10 cellular contexts compared by ENCODE assay signal in the genomic region with DNA sequence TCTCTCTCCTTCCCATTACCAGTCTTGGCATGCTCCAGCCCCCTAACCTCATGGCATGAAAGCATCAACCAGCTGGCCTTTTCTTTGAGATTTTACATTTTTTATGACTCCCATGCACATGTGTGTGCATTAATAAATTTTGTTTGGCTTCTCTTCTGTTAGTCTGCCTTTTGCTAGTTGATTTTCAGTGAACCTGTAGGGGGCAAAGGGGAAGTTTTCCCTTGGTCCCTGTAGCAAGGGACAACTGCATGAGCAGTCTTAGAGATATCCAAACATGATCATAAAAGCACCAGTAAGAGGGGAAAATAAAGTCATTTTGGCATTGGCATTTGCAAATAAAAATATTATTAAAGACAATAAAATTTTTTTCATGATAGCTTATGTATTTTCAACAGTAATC.
DNase-seq lines count a peak whose midpoint lies in the region; ATAC-seq and TF ChIP-seq lines count a peak whose summit lies in the region.
"Had no signal": no experiment of that assay in that cellular context is flagged by ENCODE, and none has a peak within 500 bp of the region (broad histone marks: within the 10 kb centered on the region; RNA-seq: fewer than 3 reads in every experiment).

No MANE protein-coding gene starts in this region.

- no peaks in the 10 kb centered on the region for H3F3A ChIP-seq in GM23338 (replicated peaks; ENCODE audit: low read depth)

- no peaks in the 10 kb centered on the region for H3K9me3 ChIP-seq in OCI-LY3 (ENCODE audit: insufficient read depth, low read length)

- no peaks in the 10 kb centered on the region for H3K36me3 ChIP-seq in GM23338 (ENCODE audit: insufficient read depth)
- H3K36me3 ChIP-seq in OCI-LY3 (replicated peaks; ENCODE audit: low read depth, low read length), result no peaks in the 10 kb centered on the region

- no peak overlapping the region for H3K9ac ChIP-seq in OCI-LY3 (ENCODE audit: low read length)

- peak; percentile 16; the same call in 1 of the 2 replicates for TF ChIP-seq CTCF in GM12875 (IDR thresholded peaks at IDR 0.05; ENCODE audit: borderline replicate concordance, insufficient read depth, low read depth, low read length)
- peak; percentile 22 to 40; a peak in 3 of 4 replicates for TF ChIP-seq CTCF in GM23338 (conservative IDR thresholded peaks at IDR 0.05; ENCODE audit: low read depth in 2 of 2)
- TF ChIP-seq CTCF in OCI-LY3 (IDR thresholded peaks at IDR 0.05; ENCODE audit: low read depth, low read length), result peak; percentile 31
- TF ChIP-seq CTCF in foreskin fibroblast (IDR thresholded peaks at IDR 0.05; ENCODE audit: low read depth, low read length), result peak; percentile 7

- H3K4me1 Mint-ChIP-seq in GM23338, result peaks cover 5% of the 10 kb centered on the region; the same call in 2 of the 3 replicates

- peaks cover 10% of the 10 kb centered on the region for H3K36me3 Mint-ChIP-seq in GM23338 (ENCODE audit: low read depth)

- H3K27me3 Mint-ChIP-seq in GM23338 (ENCODE audit: insufficient read depth, low read depth, poor library complexity), result no peaks in the 10 kb centered on the region

- H3K27ac ChIP-seq in GM23338 (ENCODE audit: low read depth) (no peak overlapping the region), OCI-LY3 (ENCODE audit: low read length) (no peak overlapping the region), substantia nigra (ENCODE audit: low read depth, low read length, poor library complexity, severe bottlenecking) (no peak overlapping the region)
- H3K27ac ChIP-seq: HL-60 had no signal

- H3K4me1 ChIP-seq in GM23338 (ENCODE audit: insufficient read depth) (no peaks in the 10 kb centered on the region; the same call in 1 of the 2 replicates), OCI-LY3 (ENCODE audit: low read length) (peaks cover 8% of the 10 kb centered on the region)

- H3K27me3 ChIP-seq in GM23338 (ENCODE audit: insufficient read depth), result no peaks in the 10 kb centered on the region
- no peaks in the 10 kb centered on the region for H3K27me3 ChIP-seq in OCI-LY3 (ENCODE audit: low read depth, low read length)

- DNase-seq in GM23338 (ENCODE audit: low spot score) (peak; percentile 25), foreskin fibroblast (no peak), SHP77 (lab: John Stamatoyannopoulos, UW) (no peak), substantia nigra (lab: John Stamatoyannopoulos, UW) (no peak), NCI-H128 (lab: John Stamatoyannopoulos, UW; ENCODE audit: unreplicated experiment) (no peak)
- DNase-seq in activated effector memory CD4-positive, alpha-beta T cell treated with anti-CD3 and anti-CD28 coated beads, Interleukin-2, amount 50 U/mL, for 16 hours, result no peak
- DNase-seq: NCI-H2107 had no signal

- H3K4me3 Mint-ChIP-seq in GM23338, result no peak overlapping the region

- H4K20me1 ChIP-seq in GM23338 (replicated peaks; ENCODE audit: insufficient read depth), result no peaks in the 10 kb centered on the region
- no peaks in the 10 kb centered on the region for H4K20me1 ChIP-seq in OCI-LY3 (ENCODE audit: insufficient read depth, low read length)

- H3K79me2 ChIP-seq in GM23338 (replicated peaks; ENCODE audit: insufficient read depth) (no peaks in the 10 kb centered on the region), OCI-LY3 (ENCODE audit: low read length) (no peaks in the 10 kb centered on the region)

- H3K9me3 Mint-ChIP-seq in GM23338, result peaks cover 11% of the 10 kb centered on the region

- H3K27ac Mint-ChIP-seq in GM23338, result no peak overlapping the region

- H3K9me2 ChIP-seq in GM23338 (ENCODE audit: insufficient read depth), result 0 out of 2 replicates have a peak, but pooled peaks cover 4% of the 10 kb centered on the region

- H3K4me2 ChIP-seq in GM23338, result no peak overlapping the region
- H3K4me2 ChIP-seq in OCI-LY3 (ENCODE audit: low read length), result no peak overlapping the region

- H2AFZ ChIP-seq in GM23338, result peak overlapping the region; percentile 30; the same call in 1 of the 2 replicates
- H2AFZ ChIP-seq in OCI-LY3 (ENCODE audit: low read depth, low read length), result no peak overlapping the region

- H3K4me3 ChIP-seq in GM12875 (ENCODE audit: low read depth, low read length) (no peak overlapping the region), GM23338 (no peak overlapping the region), OCI-LY3 (ENCODE audit: low read length) (no peak overlapping the region), foreskin fibroblast (ENCODE audit: low read depth in 1 of 2, low read length in 2 of 2) (no peak overlapping the region)

- peak; percentile 42; the same call in 2 of the 3 replicates for ATAC-seq in GM23338

TF ChIP-seq in GM23338, 12 proteins besides CTCF, POLR2A, EP300 and RAD21 (continues in another document):
- TF ChIP-seq, protein P1, sequence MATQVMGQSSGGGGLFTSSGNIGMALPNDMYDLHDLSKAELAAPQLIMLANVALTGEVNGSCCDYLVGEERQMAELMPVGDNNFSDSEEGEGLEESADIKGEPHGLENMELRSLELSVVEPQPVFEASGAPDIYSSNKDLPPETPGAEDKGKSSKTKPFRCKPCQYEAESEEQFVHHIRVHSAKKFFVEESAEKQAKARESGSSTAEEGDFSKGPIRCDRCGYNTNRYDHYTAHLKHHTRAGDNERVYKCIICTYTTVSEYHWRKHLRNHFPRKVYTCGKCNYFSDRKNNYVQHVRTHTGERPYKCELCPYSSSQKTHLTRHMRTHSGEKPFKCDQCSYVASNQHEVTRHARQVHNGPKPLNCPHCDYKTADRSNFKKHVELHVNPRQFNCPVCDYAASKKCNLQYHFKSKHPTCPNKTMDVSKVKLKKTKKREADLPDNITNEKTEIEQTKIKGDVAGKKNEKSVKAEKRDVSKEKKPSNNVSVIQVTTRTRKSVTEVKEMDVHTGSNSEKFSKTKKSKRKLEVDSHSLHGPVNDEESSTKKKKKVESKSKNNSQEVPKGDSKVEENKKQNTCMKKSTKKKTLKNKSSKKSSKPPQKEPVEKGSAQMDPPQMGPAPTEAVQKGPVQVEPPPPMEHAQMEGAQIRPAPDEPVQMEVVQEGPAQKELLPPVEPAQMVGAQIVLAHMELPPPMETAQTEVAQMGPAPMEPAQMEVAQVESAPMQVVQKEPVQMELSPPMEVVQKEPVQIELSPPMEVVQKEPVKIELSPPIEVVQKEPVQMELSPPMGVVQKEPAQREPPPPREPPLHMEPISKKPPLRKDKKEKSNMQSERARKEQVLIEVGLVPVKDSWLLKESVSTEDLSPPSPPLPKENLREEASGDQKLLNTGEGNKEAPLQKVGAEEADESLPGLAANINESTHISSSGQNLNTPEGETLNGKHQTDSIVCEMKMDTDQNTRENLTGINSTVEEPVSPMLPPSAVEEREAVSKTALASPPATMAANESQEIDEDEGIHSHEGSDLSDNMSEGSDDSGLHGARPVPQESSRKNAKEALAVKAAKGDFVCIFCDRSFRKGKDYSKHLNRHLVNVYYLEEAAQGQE (IDR thresholded peaks at IDR 0.05; ENCODE audit: unreplicated experiment), result no peak
- TF ChIP-seq EZH2 (IDR thresholded peaks at IDR 0.05; ENCODE audit: low read depth, unreplicated experiment), result no peak
- no peak for TF ChIP-seq STAT1 (IDR thresholded peaks at IDR 0.05; ENCODE audit: unreplicated experiment)
- no peak for TF ChIP-seq CREB1 (CRISPR knock-in tag; IDR thresholded peaks at IDR 0.05; ENCODE audit: low read depth)
- no peak for TF ChIP-seq EZH2phosphoT487 (IDR thresholded peaks at IDR 0.05; ENCODE audit: unreplicated experiment)
- no peak for TF ChIP-seq NANOG (IDR thresholded peaks at IDR 0.05; ENCODE audit: borderline replicate concordance)
- no peak for TF ChIP-seq JUNB (IDR thresholded peaks at IDR 0.05; ENCODE audit: unreplicated experiment)
- no peak for TF ChIP-seq POLR2AphosphoS5 (IDR thresholded peaks at IDR 0.05; ENCODE audit: low read depth)
